10 cellular contexts compared by ENCODE assay signal in the genomic region with DNA sequence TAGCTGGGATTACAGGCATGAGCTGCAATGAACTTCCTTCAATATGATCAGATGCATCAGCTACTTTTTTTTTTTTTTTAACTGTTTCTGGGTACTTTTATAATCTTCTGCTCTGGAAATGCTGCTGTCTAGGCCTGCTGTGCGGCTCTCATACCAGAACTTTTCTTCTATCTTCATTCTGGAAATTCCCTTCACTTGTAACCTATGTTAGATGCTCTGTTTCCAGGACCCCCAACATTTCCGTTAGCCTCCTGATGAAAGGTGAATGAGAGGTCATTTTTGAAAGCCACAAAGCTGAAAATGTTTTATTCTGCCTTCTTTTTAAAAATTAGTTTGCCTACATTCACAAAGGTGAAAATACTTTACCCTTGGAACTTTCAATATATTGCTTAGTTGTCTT. TPM values are rescaled to one million over a fixed set of nuclear protein-coding genes. Genes with fewer than 3 reads are reported as not detected.
A peak's percentile ranks its signal among the peaks of the same experiment; 100 is the strongest.
DNase-seq lines count a peak whose midpoint lies in the region; ATAC-seq, FAIRE-seq and TF ChIP-seq lines count a peak whose summit lies in the region.
"Had no signal": no experiment of that assay in that cellular context is flagged by ENCODE, and none has a peak within 500 bp of the region (broad histone marks: within the 10 kb centered on the region; RNA-seq: fewer than 3 reads in every experiment).

No MANE protein-coding gene starts in this region.

- H3K36me3 Mint-ChIP-seq in effector memory CD8-positive, alpha-beta T cell (ENCODE audit: insufficient read depth): peaks cover 10% of the 10 kb centered on the region

- peak overlapping the region in 1 of 2 donors; percentile 32 for H3K4me3 Mint-ChIP-seq in effector memory CD8-positive, alpha-beta T cell

- FAIRE-seq in GM12892 (lab: Jason Lieb, UNC) (peak; percentile 83), small intestine (lab: Jason Lieb, UNC) (no peak)
- FAIRE-seq: D721Med had no signal

- no peaks in the 10 kb centered on the region for H3K4me1 ChIP-seq in small intestine (ENCODE audit: control insufficient read depth in 2 of 2, insufficient read depth in 1 of 2, low read depth in 1 of 2, low read length in 1 of 2)

- no peak overlapping the region for H3K4me3 ChIP-seq in small intestine (ENCODE audit: low read depth in 1 of 2, low read length in 2 of 2)
- H3K4me3 ChIP-seq: dorsolateral prefrontal cortex had no signal

- no peak overlapping the region for H3K27ac ChIP-seq in small intestine (ENCODE audit: low read depth in 1 of 2, low read length in 1 of 2)

- H3K4me1 Mint-ChIP-seq in effector memory CD8-positive, alpha-beta T cell (ENCODE audit: low read depth in 2 of 2): peaks cover 37 to 57% of the 10 kb centered on the region in 2 donors

- no peaks in the 10 kb centered on the region for H3K9me3 ChIP-seq in small intestine (ENCODE audit: control insufficient read depth, low read depth)

- H3K27me3 Mint-ChIP-seq in effector memory CD8-positive, alpha-beta T cell: no peaks in the 10 kb centered on the region

- peak overlapping the region; percentile 61 to 68 for H3K27ac Mint-ChIP-seq in effector memory CD8-positive, alpha-beta T cell

- TF ChIP-seq POLR2A in GM12892 (IDR thresholded peaks at IDR 0.05; ENCODE audit: low read depth, low read length): no peak

- DNase-seq in GM12892 (ENCODE audit: insufficient read length) (no peak), KBM-7 (no peak), globus pallidus (ENCODE audit: low spot score) (no peak), small intestine (no peak), left lobe of liver (ENCODE audit: low spot score) (no peak)
- no peak for DNase-seq in effector memory CD8-positive, alpha-beta T cell
- DNase-seq: dorsolateral prefrontal cortex had no signal

- in situ Hi-C loops in KBM-7 (cut with MboI; ENCODE audit: low pct_unique_long_range_greater_than_20kb, low sequenced_read_pairs): no loop called here

- WGBS in small intestine, 3 donors: 68 to 86% (median 80%) methylated on average over 2 of the region's 2 CpGs

- no peaks in the 10 kb centered on the region for H3K9me3 Mint-ChIP-seq in effector memory CD8-positive, alpha-beta T cell

- no peaks in the 10 kb centered on the region for H3K27me3 ChIP-seq in small intestine (ENCODE audit: control insufficient read depth in 2 of 2, insufficient read depth in 2 of 2, low read length in 2 of 2)
- H3K27me3 ChIP-seq: dorsolateral prefrontal cortex had no signal

- no peaks in the 10 kb centered on the region for H3K36me3 ChIP-seq in small intestine (ENCODE audit: control insufficient read depth in 2 of 2, insufficient read depth in 2 of 2, low read length in 2 of 2)

- ATAC-seq in GM19467 (IDR thresholded peaks at IDR 0.05; ENCODE audit: unreplicated experiment): peak; percentile 34
- peak; percentile 51 for ATAC-seq in HG03432 (IDR thresholded peaks at IDR 0.05; ENCODE audit: unreplicated experiment)
- ATAC-seq in effector memory CD8-positive, alpha-beta T cell (replicated peaks): peak; percentile 68
- ATAC-seq in left lobe of liver: no peak

RNA-seq across cellular contexts. Expression of gene AGFG1, which starts 8.6 kb away (rescaled TPM):
- polyA plus RNA-seq in GM12892 (2012; ENCODE audit: missing spikeins): 68.9 TPM
- polyA plus RNA-seq in small intestine: 10 to 100 TPM; 45.3 to 59.4 (median 58.4) TPM
- 21.9 TPM for total RNA-seq in left lobe of liver
